10 cellular contexts compared by ENCODE assay signal in genomic region chr2:224970311-224970710, GRCh38.
DNase-seq lines count a peak whose midpoint lies in the region; ATAC-seq and TF ChIP-seq lines count a peak whose summit lies in the region.
"Had no signal": no experiment of that assay in that cellular context is flagged by ENCODE, and none has a peak within 500 bp of the region (broad histone marks: within the 10 kb centered on the region; RNA-seq: fewer than 3 reads in every experiment).

No MANE protein-coding gene starts in this region.

- H3K27me3 Mint-ChIP-seq in immature natural killer cell (ENCODE audit: low read depth in 3 of 3): peaks cover 0 to 4% (median 0%) of the 10 kb centered on the region in 3 donors
- no peaks in the 10 kb centered on the region for H3K27me3 Mint-ChIP-seq in activated T-helper 1 cell treated with anti-CD3 and anti-CD28 coated beads, Interleukin-12 subunit alpha, Interleukin-12 subunit beta, Interleukin-2, Interleukin-4 antibody, amounts not matched to agents 30 ng/mL and 10 ng/mL and 1 ng/mL, durations not matched to agents 14 hours and 24 hours and 36 hours (ENCODE audit: insufficient read depth)

- no peaks in the 10 kb centered on the region for H3K36me3 Mint-ChIP-seq in immature natural killer cell
- H3K36me3 Mint-ChIP-seq in activated T-helper 1 cell treated with anti-CD3 and anti-CD28 coated beads, Interleukin-12 subunit alpha, Interleukin-12 subunit beta, Interleukin-2, Interleukin-4 antibody, amounts not matched to agents 30 ng/mL and 10 ng/mL and 1 ng/mL, durations not matched to agents 14 hours and 24 hours and 36 hours (ENCODE audit: low read depth): peaks cover 9% of the 10 kb centered on the region

- H3K4me1 ChIP-seq in BE2C: no peaks in the 10 kb centered on the region
- H3K4me1 ChIP-seq: left lung had no signal

- no peak for DNase-seq in immature natural killer cell
- DNase-seq in caudate nucleus (lab: John Stamatoyannopoulos, UW): no peak
- DNase-seq in BE2C: no peak
- no peak for DNase-seq in activated T-helper 1 cell treated with anti-CD3 and anti-CD28 coated beads, Interleukin-12 subunit alpha, Interleukin-12 subunit beta, Interleukin-2, Interleukin-4 antibody, amounts not matched to agents 30 ng/mL and 10 ng/mL and 1 ng/mL, durations not matched to agents 14 hours and 24 hours and 36 hours (ENCODE audit: low spot score)
- no peak for DNase-seq in NCI-H2171 (lab: John Stamatoyannopoulos, UW)
- DNase-seq: Karpas-422, left lung had no signal

- no peak for TF ChIP-seq CTCF in BE2C (IDR thresholded peaks at IDR 0.05; ENCODE audit: low read depth, low read length)

- peak overlapping the region in 4 of 5 donors; percentile 36 to 76 (median 62) for H3K4me3 Mint-ChIP-seq in immature natural killer cell
- no peak overlapping the region for H3K4me3 Mint-ChIP-seq in activated T-helper 1 cell treated with anti-CD3 and anti-CD28 coated beads, Interleukin-12 subunit alpha, Interleukin-12 subunit beta, Interleukin-2, Interleukin-4 antibody, amounts not matched to agents 30 ng/mL and 10 ng/mL and 1 ng/mL, durations not matched to agents 14 hours and 24 hours and 36 hours

- H3K4me1 Mint-ChIP-seq in immature natural killer cell: peaks cover 66 to 94% of the 10 kb centered on the region in 2 donors
- peaks cover 64% of the 10 kb centered on the region for H3K4me1 Mint-ChIP-seq in activated T-helper 1 cell treated with anti-CD3 and anti-CD28 coated beads, Interleukin-12 subunit alpha, Interleukin-12 subunit beta, Interleukin-2, Interleukin-4 antibody, amounts not matched to agents 30 ng/mL and 10 ng/mL and 1 ng/mL, durations not matched to agents 14 hours and 24 hours and 36 hours (ENCODE audit: low read depth)

- intact Hi-C loops in activated T-helper 1 cell treated with anti-CD3 and anti-CD28 coated beads, Interleukin-12 subunit alpha, Interleukin-12 subunit beta, Interleukin-2, Interleukin-4 antibody, amounts not matched to agents 30 ng/mL and 10 ng/mL and 1 ng/mL, durations not matched to agents 14 hours and 24 hours and 36 hours (cut with micrococcal nuclease): loop anchor here (2.0 kb wide), 2 partner anchors 14 to 32 kb away; no protein-coding TSS in a partner anchor

- H3K27ac ChIP-seq in caudate nucleus (ENCODE audit: low read depth, low read length): no peak overlapping the region
- H3K27ac ChIP-seq: left lung had no signal

- H3K36me3 ChIP-seq in BE2C: no peaks in the 10 kb centered on the region
- H3K36me3 ChIP-seq: left lung had no signal

- H3K4me3 ChIP-seq in GM08714 (ENCODE audit: low read length): peak overlapping the region; percentile 58; the same call in 1 of the 2 replicates
- H3K4me3 ChIP-seq in BE2C (ENCODE audit: low read depth, low read length): no peak overlapping the region
- H3K4me3 ChIP-seq: left lung had no signal

- ATAC-seq in GM19438 (IDR thresholded peaks at IDR 0.05; ENCODE audit: low read depth, unreplicated experiment) (peak; percentile 35), HG03432 (IDR thresholded peaks at IDR 0.05; ENCODE audit: unreplicated experiment) (peak; percentile 33)

- peak overlapping the region; percentile 45 to 88 (median 70) for H3K27ac Mint-ChIP-seq in immature natural killer cell
- no peak overlapping the region for H3K27ac Mint-ChIP-seq in activated T-helper 1 cell treated with anti-CD3 and anti-CD28 coated beads, Interleukin-12 subunit alpha, Interleukin-12 subunit beta, Interleukin-2, Interleukin-4 antibody, amounts not matched to agents 30 ng/mL and 10 ng/mL and 1 ng/mL, durations not matched to agents 14 hours and 24 hours and 36 hours

- H3K27me3 ChIP-seq in BE2C: peaks cover 16% of the 10 kb centered on the region
- H3K27me3 ChIP-seq: left lung had no signal

- H3K9me3 ChIP-seq in BE2C: no peaks in the 10 kb centered on the region
- H3K9me3 ChIP-seq: left lung had no signal

- no peaks in the 10 kb centered on the region for H3K9me3 Mint-ChIP-seq in immature natural killer cell
- H3K9me3 Mint-ChIP-seq in activated T-helper 1 cell treated with anti-CD3 and anti-CD28 coated beads, Interleukin-12 subunit alpha, Interleukin-12 subunit beta, Interleukin-2, Interleukin-4 antibody, amounts not matched to agents 30 ng/mL and 10 ng/mL and 1 ng/mL, durations not matched to agents 14 hours and 24 hours and 36 hours: no peaks in the 10 kb centered on the region
